27 cellular contexts compared by ENCODE assay signal in the genomic region with DNA sequence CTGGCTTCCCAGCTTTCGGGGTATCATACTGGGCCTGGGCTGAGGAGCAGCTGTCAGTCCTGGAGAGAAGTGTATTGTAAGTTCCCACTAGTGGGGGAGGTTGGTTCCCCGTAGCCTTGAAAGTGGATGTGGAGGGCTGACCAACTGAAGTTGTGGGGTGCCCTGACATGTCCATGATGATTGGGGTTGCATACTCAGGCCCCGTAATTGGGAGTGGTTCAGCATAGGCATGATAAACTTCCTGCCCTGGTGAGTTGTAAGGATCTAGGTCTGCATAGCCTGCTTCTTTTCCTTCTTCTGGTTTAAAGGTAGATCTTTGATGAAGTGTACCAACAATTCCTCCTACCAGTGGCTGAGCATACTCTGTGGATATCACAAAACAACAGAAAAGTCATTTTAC. TPM values are rescaled to one million over a fixed set of nuclear protein-coding genes. Genes with fewer than 3 reads are reported as not detected.
DNase-seq lines count a peak whose midpoint lies in the region; ATAC-seq and TF ChIP-seq lines count a peak whose summit lies in the region.
"Had no signal": no experiment of that assay in that cellular context is flagged by ENCODE, and none has a peak within 500 bp of the region (broad histone marks: within the 10 kb centered on the region; RNA-seq: fewer than 3 reads in every experiment).

No MANE protein-coding gene starts in this region.

- H3K27me3 Mint-ChIP-seq in T-helper 2 cell treated with Interferon-gamma antibody and Interleukin-4, amounts not matched to agents 5 μg/mL and 100 μg/mL, for 36 hours (ENCODE audit: low read depth): no peaks in the 10 kb centered on the region
- H3K27me3 Mint-ChIP-seq: CD4-positive, alpha-beta memory T cell had no signal

- POLR2A ChIA-PET in RWPE1 (lab: Yijun Ruan, JAX; ENCODE audit: low non-redundant PET): no interaction called here

- DNase-seq in DMS 273 (lab: John Stamatoyannopoulos, UW; ENCODE audit: unreplicated experiment): peak; percentile 27
- DNase-seq in DMS 273 treated with DMSO at 0.1 percent for 48 hours (lab: John Stamatoyannopoulos, UW): no peak
- DNase-seq in RWPE1 (ENCODE audit: low spot score): no peak
- DNase-seq in epithelial cell of esophagus (ENCODE audit: low read depth): peak; percentile 53
- no peak for DNase-seq in upper lobe of right lung
- DNase-seq in T-helper 2 cell treated with Interferon-gamma antibody and Interleukin-4, amounts not matched to agents 5 μg/mL and 100 μg/mL, for 36 hours (ENCODE audit: low spot score): no peak
- DNase-seq: Caco-2, DMS153, GDM1, GM23248, H9, IMR-90, NCI-H1105, NCI-H146, NCI-H2029, NCI-H2227 treated with DMSO at 0.1 percent for 48 hours, NCI-H510A, NCI-H82, OCI-M1, Right ventricle myocardium superior, SW 1271 had no signal

- H3K9me3 ChIP-seq in upper lobe of right lung: no peaks in the 10 kb centered on the region
- H3K9me3 ChIP-seq: Caco-2 had no signal

- TF ChIP-seq CTCF in RWPE1 (conservative IDR thresholded peaks at IDR 0.05; ENCODE audit: low read depth) (no peak), epithelial cell of esophagus (IDR thresholded peaks at IDR 0.05; ENCODE audit: insufficient read depth, low read depth, low read length, missing control alignments) (no peak), upper lobe of right lung (IDR thresholded peaks at IDR 0.05) (no peak)

- no peaks in the 10 kb centered on the region for H3K36me3 Mint-ChIP-seq in T-helper 2 cell treated with Interferon-gamma antibody and Interleukin-4, amounts not matched to agents 5 μg/mL and 100 μg/mL, for 36 hours (ENCODE audit: low read depth)

- H3K4me1 ChIP-seq in upper lobe of right lung: no peaks in the 10 kb centered on the region
- H3K4me1 ChIP-seq: BLaER1 treated with 17β-estradiol and CSF1 and Interleukin-3, amounts not matched to agents 10 nM and 100 nM had no signal

- no peaks in the 10 kb centered on the region for H3K27me3 ChIP-seq in upper lobe of right lung
- H3K27me3 ChIP-seq: BLaER1 treated with 17β-estradiol and CSF1 and Interleukin-3, amounts not matched to agents 10 nM and 100 nM had no signal

- CTCF ChIA-PET in RWPE1 (lab: Yijun Ruan, JAX): interaction anchor here (0.6 kb wide), 1 partner anchor 130 kb away, joined by 3 read pairs; no protein-coding TSS in a partner anchor

- H3K36me3 ChIP-seq in upper lobe of right lung: peaks cover 11% of the 10 kb centered on the region

- H3K4me3 ChIP-seq in epithelial cell of esophagus (ENCODE audit: low read length) (no peak overlapping the region), upper lobe of right lung (no peak overlapping the region)
- H3K4me3 ChIP-seq: BLaER1 treated with 17β-estradiol and CSF1 and Interleukin-3, amounts not matched to agents 10 nM and 100 nM; GM23248 had no signal

- peak; percentile 32 for ATAC-seq in upper lobe of right lung
- ATAC-seq in GM19023 (IDR thresholded peaks at IDR 0.05; ENCODE audit: unreplicated experiment): no peak
- no peak for ATAC-seq in GM18873 (IDR thresholded peaks at IDR 0.05; ENCODE audit: low FRiP score, unreplicated experiment)

- intact Hi-C loops in upper lobe of right lung (cut with DNase I): no loop called here

- H3K27ac ChIP-seq in RWPE1: peak overlapping the region; percentile 57
- no peak overlapping the region for H3K27ac ChIP-seq in upper lobe of right lung
- H3K27ac ChIP-seq: 22Rv1; BLaER1 treated with 17β-estradiol and CSF1 and Interleukin-3, amounts not matched to agents 10 nM and 100 nM; GM23248; KMS-11 had no signal

- no peak overlapping the region for H3K4me3 Mint-ChIP-seq in T-helper 2 cell treated with Interferon-gamma antibody and Interleukin-4, amounts not matched to agents 5 μg/mL and 100 μg/mL, for 36 hours
- H3K4me3 Mint-ChIP-seq: CD4-positive, alpha-beta memory T cell; H9 had no signal

- no peak overlapping the region for H3K27ac Mint-ChIP-seq in T-helper 2 cell treated with Interferon-gamma antibody and Interleukin-4, amounts not matched to agents 5 μg/mL and 100 μg/mL, for 36 hours
- H3K27ac Mint-ChIP-seq: CD4-positive, alpha-beta memory T cell had no signal

- H3K9me3 Mint-ChIP-seq in T-helper 2 cell treated with Interferon-gamma antibody and Interleukin-4, amounts not matched to agents 5 μg/mL and 100 μg/mL, for 36 hours: peaks cover 3% of the 10 kb centered on the region
- H3K9me3 Mint-ChIP-seq: CD4-positive, alpha-beta memory T cell had no signal

- H3K4me1 Mint-ChIP-seq in T-helper 2 cell treated with Interferon-gamma antibody and Interleukin-4, amounts not matched to agents 5 μg/mL and 100 μg/mL, for 36 hours (ENCODE audit: low read depth): no peaks in the 10 kb centered on the region
- H3K4me1 Mint-ChIP-seq: H9 had no signal

RNA-seq across cellular contexts. Expression of a gene that starts 36.3 kb away (rescaled TPM):
- 29.4 TPM for total RNA-seq in upper lobe of right lung
- total RNA-seq: GM23248 had no signal

Comparison
In these comparisons a context has a peak if more than half of its experiments do, and no peak if none do; other contexts are left out.
1. DNase-seq: peak in DMS 273 (single experiment) and epithelial cell of esophagus (single experiment); none in DMS 273 treated with DMSO at 0.1 percent for 48 hours (single experiment), RWPE1 (single experiment), upper lobe of right lung (single experiment) and T-helper 2 cell treated with Interferon-gamma antibody and Interleukin-4, amounts not matched to agents 5 μg/mL and 100 μg/mL, for 36 hours (single experiment).